Comparison of ENCODE assay signal across 8 cellular contexts in genomic region chrX:104270916-104271512, GRCh38. TPM values are rescaled to one million over a fixed set of nuclear protein-coding genes. Genes with fewer than 3 reads are reported as not detected.
A peak's percentile ranks its signal among the peaks of the same experiment; 100 is the strongest.
DNase-seq lines count a peak whose midpoint lies in the region; FAIRE-seq and TF ChIP-seq lines count a peak whose summit lies in the region.

No MANE protein-coding gene starts in this region.

- DNase-seq in AML-193 (lab: John Stamatoyannopoulos, UW): peak; percentile 18 to 35
- peak; percentile 38 to 64 for DNase-seq in NCI-H446 (lab: John Stamatoyannopoulos, UW)
- peak; percentile 1 for DNase-seq in amniotic stem cell (lab: John Stamatoyannopoulos, UW)
- DNase-seq in small intestine: peak; percentile 27
- no peak for DNase-seq in NK-92 (lab: John Stamatoyannopoulos, UW; ENCODE audit: unreplicated experiment)
- DNase-seq in GM19240 (ENCODE audit: insufficient read length, low spot score): no peak

- H3K36me3 ChIP-seq in iPS-18a (ENCODE audit: control insufficient read depth, low read depth, low read length): no peaks in the 10 kb centered on the region
- H3K36me3 ChIP-seq in small intestine (ENCODE audit: control insufficient read depth in 2 of 2, insufficient read depth in 2 of 2, low read length in 2 of 2): no peaks in the 10 kb centered on the region

- FAIRE-seq in small intestine (lab: Jason Lieb, UNC): no peak

- H3K4me3 ChIP-seq in GM12875 (ENCODE audit: low read depth, low read length) (peak overlapping the region; percentile 2), iPS-18a (ENCODE audit: low read length) (peak overlapping the region; percentile 1), small intestine (ENCODE audit: low read depth in 1 of 2, low read length in 2 of 2) (no peak overlapping the region)

- WGBS in small intestine, 3 donors: 2 to 3% (median 2%) methylated on average over 7 of the region's 7 CpGs

- no peaks in the 10 kb centered on the region for H3K9me3 ChIP-seq in iPS-18a (ENCODE audit: control insufficient read depth, low read depth, low read length)
- H3K9me3 ChIP-seq in small intestine (ENCODE audit: control insufficient read depth, low read depth): no peaks in the 10 kb centered on the region

- H3K9ac ChIP-seq in iPS-18a (ENCODE audit: low read length): no peak overlapping the region

- H3K4me1 ChIP-seq in iPS-18a (ENCODE audit: control insufficient read depth, low read depth, low read length): no peaks in the 10 kb centered on the region
- H3K4me1 ChIP-seq in small intestine (ENCODE audit: control insufficient read depth in 2 of 2, insufficient read depth in 1 of 2, low read depth in 1 of 2, low read length in 1 of 2): no peaks in the 10 kb centered on the region

- H3K27ac ChIP-seq in iPS-18a (ENCODE audit: low read length) (no peak overlapping the region), small intestine (ENCODE audit: low read depth in 1 of 2, low read length in 1 of 2) (no peak overlapping the region)

- H3K27me3 ChIP-seq in iPS-18a (ENCODE audit: control insufficient read depth, insufficient read depth, low read length): peaks cover 52% of the 10 kb centered on the region
- H3K27me3 ChIP-seq in small intestine (ENCODE audit: control insufficient read depth in 2 of 2, insufficient read depth in 2 of 2, low read length in 2 of 2): no peaks in the 10 kb centered on the region

- TF ChIP-seq CTCF in GM12875 (IDR thresholded peaks at IDR 0.05; ENCODE audit: borderline replicate concordance, insufficient read depth, low read depth, low read length): peak; percentile 62; the same call in 1 of the 2 replicates

RNA-seq across cellular contexts. Expression of gene ESX1, which starts 16.3 kb away (rescaled TPM):
- polyA plus RNA-seq in small intestine: not detected

Comparison
In these comparisons a context has a peak if more than half of its experiments do, and no peak if none do; other contexts are left out.
1. DNase-seq: peak in AML-193 (2 of 2), NCI-H446 (2 of 2), amniotic stem cell (single experiment) and small intestine (single experiment); none in NK-92 (single experiment) and GM19240 (single experiment).
2. H3K4me3 ChIP-seq: peak in GM12875 (single experiment) and iPS-18a (single experiment); none in small intestine (0 of 2).